Comparison of ENCODE assay signal across 15 cellular contexts in the genomic region with DNA sequence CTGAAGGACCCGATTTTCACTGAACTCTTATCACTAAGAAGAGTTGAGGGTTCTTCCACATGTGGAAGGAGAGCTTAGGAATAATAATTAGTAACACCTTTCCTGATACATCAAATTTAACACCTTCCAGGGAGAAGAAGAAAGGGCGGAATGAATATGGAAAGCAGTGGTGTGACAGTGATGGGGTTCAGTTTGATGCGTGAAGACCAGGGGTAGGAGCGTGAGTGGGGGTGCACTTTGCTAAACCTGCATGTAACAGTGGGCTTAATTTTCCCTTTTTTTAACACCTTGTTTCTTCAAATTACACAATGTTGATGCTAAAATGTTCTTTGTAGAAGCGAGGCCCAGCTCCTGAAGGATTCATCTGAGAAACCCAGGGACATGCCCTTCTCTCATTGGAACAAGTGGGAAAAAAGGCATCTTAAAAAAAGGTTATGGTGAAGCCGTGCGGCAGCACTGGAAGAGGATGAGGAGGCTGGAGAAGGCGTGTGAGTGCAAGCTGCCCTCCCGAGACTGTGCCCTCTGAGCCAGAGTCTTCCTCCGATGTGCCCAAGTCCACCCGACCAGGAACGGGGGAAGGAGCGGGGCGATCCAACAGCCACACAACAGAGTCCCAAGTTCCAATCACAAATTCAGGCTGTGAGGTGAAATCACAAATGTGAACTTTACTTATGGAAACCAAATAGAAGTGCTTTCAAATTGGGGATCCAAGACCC.
A peak's percentile ranks its signal among the peaks of the same experiment; 100 is the strongest.
DNase-seq lines count a peak whose midpoint lies in the region; ATAC-seq, FAIRE-seq and TF ChIP-seq lines count a peak whose summit lies in the region.
"Had no signal": no experiment of that assay in that cellular context is flagged by ENCODE, and none has a peak within 500 bp of the region (broad histone marks: within the 10 kb centered on the region; RNA-seq: fewer than 3 reads in every experiment).

No MANE protein-coding gene starts in this region.

- POLR2A ChIA-PET in T-cell (lab: Charles Lee): interaction anchor here (0.6 to 0.7 kb wide), 2 partner anchors 17 to 94 kb away, joined by 3 read pairs; no protein-coding TSS in a partner anchor

- no peak for FAIRE-seq in GM12892 (lab: Jason Lieb, UNC)

- peaks cover 51% of the 10 kb centered on the region for H3K4me1 Mint-ChIP-seq in activated CD8-positive, alpha-beta memory T cell treated with anti-CD3 and anti-CD28 coated beads, Interleukin-2, amount 10 ng/mL, durations not matched to agents 7 days and 5 days
- peaks cover 56 to 74% (median 68%) of the 10 kb centered on the region in 3 donors for H3K4me1 Mint-ChIP-seq in T-cell

- H3K27ac ChIP-seq in layer of hippocampus (ENCODE audit: low read depth, low read length) (peak overlapping the region; percentile 92), substantia nigra (ENCODE audit: low read depth, low read length, poor library complexity, severe bottlenecking) (peak overlapping the region; percentile 98)
- H3K27ac ChIP-seq: SK-N-MC, VCaP had no signal

- H3K4me3 Mint-ChIP-seq in activated CD8-positive, alpha-beta memory T cell treated with anti-CD3 and anti-CD28 coated beads, Interleukin-2, amount 10 ng/mL, durations not matched to agents 7 days and 5 days: no peak overlapping the region
- H3K4me3 Mint-ChIP-seq in T-cell: peak overlapping the region in 1 of 3 donors; percentile 40

- H3K27me3 Mint-ChIP-seq in activated CD8-positive, alpha-beta memory T cell treated with anti-CD3 and anti-CD28 coated beads, Interleukin-2, amount 10 ng/mL, durations not matched to agents 7 days and 5 days: no peaks in the 10 kb centered on the region
- H3K27me3 Mint-ChIP-seq in T-cell: no peaks in the 10 kb centered on the region

- no peaks in the 10 kb centered on the region for H3K9me3 Mint-ChIP-seq in activated CD8-positive, alpha-beta memory T cell treated with anti-CD3 and anti-CD28 coated beads, Interleukin-2, amount 10 ng/mL, durations not matched to agents 7 days and 5 days (ENCODE audit: low read depth)
- H3K9me3 Mint-ChIP-seq in T-cell: no peaks in the 10 kb centered on the region

- peaks cover 25% of the 10 kb centered on the region for H3K36me3 Mint-ChIP-seq in activated CD8-positive, alpha-beta memory T cell treated with anti-CD3 and anti-CD28 coated beads, Interleukin-2, amount 10 ng/mL, durations not matched to agents 7 days and 5 days
- peaks cover 18% of the 10 kb centered on the region for H3K36me3 Mint-ChIP-seq in T-cell

- H3K27ac Mint-ChIP-seq in activated CD8-positive, alpha-beta memory T cell treated with anti-CD3 and anti-CD28 coated beads, Interleukin-2, amount 10 ng/mL, durations not matched to agents 7 days and 5 days: peak overlapping the region; percentile 69
- peak overlapping the region; percentile 70 to 91 for H3K27ac Mint-ChIP-seq in T-cell

- no peak for DNase-seq in activated CD8-positive, alpha-beta memory T cell treated with anti-CD3 and anti-CD28 coated beads, Interleukin-2, amount 10 ng/mL, durations not matched to agents 7 days and 5 days
- no peak for DNase-seq in activated CD8-positive, alpha-beta memory T cell treated with anti-CD3 and anti-CD28 coated beads, Interleukin-2, amount 50 U/mL, for 48 hours
- DNase-seq in T-cell (no peak), substantia nigra (lab: John Stamatoyannopoulos, UW) (no peak), GM12892 (ENCODE audit: insufficient read length) (no peak), HPDE6-E6E7 (ENCODE audit: extremely low spot score) (no peak)
- DNase-seq: heart left ventricle, left colon, NCI-H1694, NCI-H510A had no signal

- CTCF ChIA-PET in activated CD8-positive, alpha-beta memory T cell treated with anti-CD3 and anti-CD28 coated beads, Interleukin-2, amount 10 ng/mL, durations not matched to agents 7 days and 5 days (lab: Charles Lee): interaction anchor here (1.4 to 8.3 kb wide), 2 partner anchors 13 to 49 kb away, joined by 4 to 97 read pairs; no protein-coding TSS in a partner anchor
- CTCF ChIA-PET in T-cell (lab: Charles Lee): interaction anchor here (1.4 to 1.8 kb wide), 3 partner anchors 10 to 51 kb away, joined by 4 to 7 read pairs (median 6); no protein-coding TSS in a partner anchor

- TF ChIP-seq POLR2A in GM12892 (IDR thresholded peaks at IDR 0.05; ENCODE audit: low read depth, low read length): no peak

- ATAC-seq in activated CD8-positive, alpha-beta memory T cell treated with anti-CD3 and anti-CD28 coated beads, Interleukin-2, amount 10 ng/mL, durations not matched to agents 7 days and 5 days: no peak
- ATAC-seq in T-cell (replicated peaks in 1 of 4) (no peak), GM21423 (IDR thresholded peaks at IDR 0.05; ENCODE audit: unreplicated experiment) (no peak)
- ATAC-seq: heart left ventricle, left colon, mucosa of descending colon had no signal

- no peaks in the 10 kb centered on the region for H3K27me3 ChIP-seq in layer of hippocampus (ENCODE audit: control insufficient read depth, insufficient read depth, low read length)
- H3K27me3 ChIP-seq: heart left ventricle had no signal
